In genomic region chr1:153659175-153659534, GRCh38 we compare ENCODE assay signal across 8 cellular contexts. TPM values are rescaled to one million over a fixed set of nuclear protein-coding genes. Genes with fewer than 3 reads are reported as not detected.
DNase-seq lines count a peak whose midpoint lies in the region; ATAC-seq, FAIRE-seq and TF ChIP-seq lines count a peak whose summit lies in the region.

No MANE protein-coding gene starts in this region.

- peak overlapping the region; percentile 76 for H3K27ac Mint-ChIP-seq in T-helper 1 cell treated with Interleukin-12 subunit alpha and Interleukin-12 subunit beta and Interleukin-4 antibody, amounts not matched to agents 30 μg/mL and 1 μg/mL, for 36 hours
- peak overlapping the region; percentile 89 for H3K27ac Mint-ChIP-seq in activated naive CD8-positive, alpha-beta T cell treated with anti-CD3 and anti-CD28 coated beads, Interleukin-2, amount 10 ng/mL, durations not matched to agents 7 days and 5 days

- H3K27me3 ChIP-seq in keratinocyte (ENCODE audit: control insufficient read depth, extremely low read depth, insufficient read depth, low read length): no peaks in the 10 kb centered on the region
- no peaks in the 10 kb centered on the region for H3K27me3 ChIP-seq in suprapubic skin

- H3K36me3 ChIP-seq in keratinocyte (ENCODE audit: control insufficient read depth in 2 of 2, extremely low read depth in 1 of 2, insufficient read depth in 2 of 2, low read length in 2 of 2): peaks cover 14 to 23% of the 10 kb centered on the region in 2 experiments
- peaks cover 37% of the 10 kb centered on the region for H3K36me3 ChIP-seq in suprapubic skin

- DNase-seq in T-helper 1 cell (no peak), keratinocyte (ENCODE audit: low read depth, low spot score) (no peak), suprapubic skin (ENCODE audit: low spot score in 2 of 2) (no peak), SIG-M5 treated with dmso at 0.1 percent for 504 hours (lab: John Stamatoyannopoulos, UW; ENCODE audit: unreplicated experiment) (no peak), NCI-H446 treated with DMSO at 0.1 percent for 48 hours (lab: John Stamatoyannopoulos, UW) (no peak)
- DNase-seq in activated naive CD8-positive, alpha-beta T cell treated with anti-CD3 and anti-CD28 coated beads, Interleukin-2, amount 10 ng/mL, durations not matched to agents 7 days and 5 days: no peak

- no peak for TF ChIP-seq EP300 in suprapubic skin (IDR thresholded peaks at IDR 0.05)

- H3K79me2 ChIP-seq in keratinocyte (ENCODE audit: control insufficient read depth, insufficient read depth, low read length): peaks cover 13% of the 10 kb centered on the region

- H3K9me3 ChIP-seq in keratinocyte (ENCODE audit: control insufficient read depth, low read depth, low read length) (no peaks in the 10 kb centered on the region), suprapubic skin (no peaks in the 10 kb centered on the region)

- no peak for ATAC-seq in activated naive CD8-positive, alpha-beta T cell treated with anti-CD3 and anti-CD28 coated beads, Interleukin-2, amount 10 ng/mL, durations not matched to agents 7 days and 5 days (ENCODE audit: low read depth)
- no peak for ATAC-seq in HG03432 (IDR thresholded peaks at IDR 0.05; ENCODE audit: unreplicated experiment)

- H3K9me3 Mint-ChIP-seq in T-helper 1 cell treated with Interleukin-12 subunit alpha and Interleukin-12 subunit beta and Interleukin-4 antibody, amounts not matched to agents 30 μg/mL and 1 μg/mL, for 36 hours: no peaks in the 10 kb centered on the region
- no peaks in the 10 kb centered on the region for H3K9me3 Mint-ChIP-seq in activated naive CD8-positive, alpha-beta T cell treated with anti-CD3 and anti-CD28 coated beads, Interleukin-2, amount 10 ng/mL, durations not matched to agents 7 days and 5 days

- dilution Hi-C loops in keratinocyte (cut with MboI; ENCODE audit: extremely low pct_ligation_motif_present, low sequenced_read_pairs): no loop called here

- peak overlapping the region; percentile 86 for H3K9ac ChIP-seq in keratinocyte (ENCODE audit: control insufficient read depth, extremely low read depth, insufficient read depth, low read length)

- POLR2A ChIA-PET in activated naive CD8-positive, alpha-beta T cell treated with anti-CD3 and anti-CD28 coated beads, Interleukin-2, amount 10 ng/mL, durations not matched to agents 7 days and 5 days (lab: Charles Lee): interaction anchor here (0.6 to 2.3 kb wide), 11 partner anchors 10 to 331 kb away, joined by 3 to 16 read pairs (median 5); partner anchors contain the start of genes CHTOP, ILF2, INTS3 and RPS27

- H3K4me3 ChIP-seq in keratinocyte (ENCODE audit: control insufficient read depth in 2 of 3, extremely low read depth in 1 of 3, insufficient read depth in 2 of 3, low read depth in 1 of 3, low read length in 3 of 3): peak overlapping the region; percentile 69 to 97 (median 94)
- H3K4me3 ChIP-seq in suprapubic skin: peak overlapping the region; percentile 71

- peaks cover 4% of the 10 kb centered on the region for H3K4me1 ChIP-seq in keratinocyte (ENCODE audit: control insufficient read depth, extremely low read depth, insufficient read depth, low read length)
- H3K4me1 ChIP-seq in suprapubic skin: peaks cover 15% of the 10 kb centered on the region

- H3K4me3 Mint-ChIP-seq in T-helper 1 cell treated with Interleukin-12 subunit alpha and Interleukin-12 subunit beta and Interleukin-4 antibody, amounts not matched to agents 30 μg/mL and 1 μg/mL, for 36 hours: peak overlapping the region; percentile 93
- peak overlapping the region; percentile 95 for H3K4me3 Mint-ChIP-seq in activated naive CD8-positive, alpha-beta T cell treated with anti-CD3 and anti-CD28 coated beads, Interleukin-2, amount 10 ng/mL, durations not matched to agents 7 days and 5 days

- H3K9me1 ChIP-seq in keratinocyte (ENCODE audit: control insufficient read depth, extremely low read depth, insufficient read depth, low read length): no peaks in the 10 kb centered on the region

- H2AFZ ChIP-seq in keratinocyte (ENCODE audit: control insufficient read depth, low read length): peak overlapping the region; percentile 94

- WGBS in suprapubic skin: 43% methylated on average over 8 of the region's 8 CpGs

- H3K27me3 Mint-ChIP-seq in T-helper 1 cell treated with Interleukin-12 subunit alpha and Interleukin-12 subunit beta and Interleukin-4 antibody, amounts not matched to agents 30 μg/mL and 1 μg/mL, for 36 hours (ENCODE audit: low read depth): no peaks in the 10 kb centered on the region
- H3K27me3 Mint-ChIP-seq in activated naive CD8-positive, alpha-beta T cell treated with anti-CD3 and anti-CD28 coated beads, Interleukin-2, amount 10 ng/mL, durations not matched to agents 7 days and 5 days: no peaks in the 10 kb centered on the region

- FAIRE-seq in keratinocyte (lab: Jason Lieb, UNC): no peak

- no peak for TF ChIP-seq POLR2A in suprapubic skin (IDR thresholded peaks at IDR 0.05)

- H4K20me1 ChIP-seq in keratinocyte (ENCODE audit: control insufficient read depth, extremely low read depth, insufficient read depth, low read length): no peaks in the 10 kb centered on the region

- no peak for TF ChIP-seq CTCF in keratinocyte (optimal IDR thresholded peaks at IDR 0.05 in 1 of 3, IDR thresholded peaks at IDR 0.05 in 1 of 3, conservative IDR thresholded peaks at IDR 0.05 in 1 of 3; ENCODE audit: extremely low read depth in 1 of 3, insufficient read depth in 2 of 3, low read length in 3 of 3)
- no peak for TF ChIP-seq CTCF in suprapubic skin (IDR thresholded peaks at IDR 0.05)

- H3K4me1 Mint-ChIP-seq in T-helper 1 cell treated with Interleukin-12 subunit alpha and Interleukin-12 subunit beta and Interleukin-4 antibody, amounts not matched to agents 30 μg/mL and 1 μg/mL, for 36 hours (ENCODE audit: low read depth): peaks cover 16% of the 10 kb centered on the region
- H3K4me1 Mint-ChIP-seq in activated naive CD8-positive, alpha-beta T cell treated with anti-CD3 and anti-CD28 coated beads, Interleukin-2, amount 10 ng/mL, durations not matched to agents 7 days and 5 days: peaks cover 18% of the 10 kb centered on the region

- H3K27ac ChIP-seq in keratinocyte (ENCODE audit: control insufficient read depth, insufficient read depth, low read length) (peak overlapping the region; percentile 80), suprapubic skin (peak overlapping the region; percentile 92)

- H3K4me2 ChIP-seq in keratinocyte (ENCODE audit: control insufficient read depth, extremely low read depth, insufficient read depth, low read depth, low read length): peak overlapping the region; percentile 91

- H3K36me3 Mint-ChIP-seq in T-helper 1 cell treated with Interleukin-12 subunit alpha and Interleukin-12 subunit beta and Interleukin-4 antibody, amounts not matched to agents 30 μg/mL and 1 μg/mL, for 36 hours (ENCODE audit: low read depth): peaks cover 20% of the 10 kb centered on the region
- H3K36me3 Mint-ChIP-seq in activated naive CD8-positive, alpha-beta T cell treated with anti-CD3 and anti-CD28 coated beads, Interleukin-2, amount 10 ng/mL, durations not matched to agents 7 days and 5 days: peaks cover 17% of the 10 kb centered on the region

RNA-seq across cellular contexts. Expression of gene SNAPIN, which starts 0.7 kb away (rescaled TPM):
- total RNA-seq in activated naive CD8-positive, alpha-beta T cell treated with anti-CD3 and anti-CD28 coated beads, Interleukin-2, amount 10 ng/mL, durations not matched to agents 7 days and 5 days: 10 to 100 TPM; 37.9 TPM
- polyA plus RNA-seq in keratinocyte: 48.6 to 52.1 TPM (median 49.4 TPM) in 3 replicates
- 6.2 TPM for polyA plus RNA-seq in keratinocyte (2011; ENCODE audit: low read depth)
- 37.4 and 45.9 TPM in 2 replicates for polyA plus RNA-seq in keratinocyte (2011; cell fraction: cytosol; rRNA removed)
- polyA plus RNA-seq in keratinocyte (2011; cell fraction: nucleus; rRNA removed): 18.8 and 19.4 TPM in 2 replicates
- 24.0 and 38.9 TPM in 2 replicates for polyA plus RNA-seq in keratinocyte (2012; ENCODE audit: low replicate concordance)
- polyA minus RNA-seq in keratinocyte: 12.9 to 20.0 TPM (median 16.7 TPM) in 3 replicates
- polyA minus RNA-seq in keratinocyte (2011; cell fraction: cytosol; rRNA and poly(A)+ RNA removed): 22.8 TPM
- 4.2 and 6.4 TPM in 2 replicates for polyA minus RNA-seq in keratinocyte (2011; cell fraction: nucleus; rRNA and poly(A)+ RNA removed)
- 10 to 100 TPM; 33.6 to 41.1 (median 35.6) TPM for total RNA-seq in suprapubic skin

RNA-seq across cellular contexts. Expression of gene ILF2, which starts 11.6 kb away (rescaled TPM):
- total RNA-seq in activated naive CD8-positive, alpha-beta T cell treated with anti-CD3 and anti-CD28 coated beads, Interleukin-2, amount 10 ng/mL, durations not matched to agents 7 days and 5 days: 100 to 1,000 TPM; 141 to 142 TPM
- 185 to 256 TPM (median 232 TPM) in 3 replicates for polyA plus RNA-seq in keratinocyte
- 32.8 TPM for polyA plus RNA-seq in keratinocyte (2011; ENCODE audit: low read depth)
- polyA plus RNA-seq in keratinocyte (2011; cell fraction: cytosol; rRNA removed): 153 and 238 TPM in 2 replicates
- 130 and 150 TPM in 2 replicates for polyA plus RNA-seq in keratinocyte (2011; cell fraction: nucleus; rRNA removed)
- polyA plus RNA-seq in keratinocyte (2012; ENCODE audit: low replicate concordance): 118 and 148 TPM in 2 replicates
- polyA minus RNA-seq in keratinocyte: 137 to 170 TPM (median 153 TPM) in 3 replicates
- polyA minus RNA-seq in keratinocyte (2011; cell fraction: cytosol; rRNA and poly(A)+ RNA removed): 96.1 TPM
- polyA minus RNA-seq in keratinocyte (2011; cell fraction: nucleus; rRNA and poly(A)+ RNA removed): 41.5 and 67.6 TPM in 2 replicates
- total RNA-seq in suprapubic skin: 100 to 1,000 TPM in 3 of 4 donors, 10 to 100 TPM in 1; 68.2 to 149 (median 127) TPM

RNA-seq across cellular contexts. Expression of gene NPR1, which starts 19.3 kb away (rescaled TPM):
- not detected for total RNA-seq in activated naive CD8-positive, alpha-beta T cell treated with anti-CD3 and anti-CD28 coated beads, Interleukin-2, amount 10 ng/mL, durations not matched to agents 7 days and 5 days
- not detected in 3 replicates for polyA plus RNA-seq in keratinocyte
- polyA plus RNA-seq in keratinocyte (2011; ENCODE audit: low read depth): not detected
- not detected in 2 replicates for polyA plus RNA-seq in keratinocyte (2011; cell fraction: cytosol; rRNA removed)
- polyA plus RNA-seq in keratinocyte (2011; cell fraction: nucleus; rRNA removed): 0.03 TPM in 1 of 2 replicates, not detected in the other
- not detected in 2 replicates for polyA plus RNA-seq in keratinocyte (2012; ENCODE audit: low replicate concordance)
- polyA minus RNA-seq in keratinocyte: not detected in 3 replicates
- 0.96 TPM for polyA minus RNA-seq in keratinocyte (2011; cell fraction: cytosol; rRNA and poly(A)+ RNA removed)
- polyA minus RNA-seq in keratinocyte (2011; cell fraction: nucleus; rRNA and poly(A)+ RNA removed): 0.23 and 0.32 TPM in 2 replicates
- total RNA-seq in suprapubic skin: 10 to 100 TPM in 1 of 4 donors, 1 to 10 TPM in 3; 4.7 to 19.2 (median 6.9) TPM

RNA-seq across cellular contexts. Expression of gene CHTOP, which starts 25.3 kb away (rescaled TPM):
- total RNA-seq in activated naive CD8-positive, alpha-beta T cell treated with anti-CD3 and anti-CD28 coated beads, Interleukin-2, amount 10 ng/mL, durations not matched to agents 7 days and 5 days: 100 to 1,000 TPM in 1 of 2 experiments, 10 to 100 TPM in 1; 98.1 to 105 TPM
- 46.7 to 68.6 TPM (median 56.0 TPM) in 3 replicates for polyA plus RNA-seq in keratinocyte
- polyA plus RNA-seq in keratinocyte (2011; ENCODE audit: low read depth): 23.4 TPM
- polyA plus RNA-seq in keratinocyte (2011; cell fraction: cytosol; rRNA removed): 32.9 and 40.8 TPM in 2 replicates
- polyA plus RNA-seq in keratinocyte (2011; cell fraction: nucleus; rRNA removed): 66.9 and 80.9 TPM in 2 replicates
- polyA plus RNA-seq in keratinocyte (2012; ENCODE audit: low replicate concordance): 52.9 and 54.0 TPM in 2 replicates
- polyA minus RNA-seq in keratinocyte: 12.4 to 35.9 TPM (median 23.4 TPM) in 3 replicates
- 35.3 TPM for polyA minus RNA-seq in keratinocyte (2011; cell fraction: cytosol; rRNA and poly(A)+ RNA removed)
- 22.9 and 31.6 TPM in 2 replicates for polyA minus RNA-seq in keratinocyte (2011; cell fraction: nucleus; rRNA and poly(A)+ RNA removed)
- 10 to 100 TPM; 56.8 to 78.1 (median 58.2) TPM for total RNA-seq in suprapubic skin

RNA-seq across cellular contexts. Expression of gene S100A1, which starts 30.9 kb away (rescaled TPM):
- total RNA-seq in activated naive CD8-positive, alpha-beta T cell treated with anti-CD3 and anti-CD28 coated beads, Interleukin-2, amount 10 ng/mL, durations not matched to agents 7 days and 5 days: not detected
- 0.12 to 0.15 TPM in 2 of 3 replicates, not detected in the other for polyA plus RNA-seq in keratinocyte
- 1.3 TPM for polyA plus RNA-seq in keratinocyte (2011; ENCODE audit: low read depth)
- 0.27 TPM in 1 of 2 replicates, not detected in the other for polyA plus RNA-seq in keratinocyte (2011; cell fraction: cytosol; rRNA removed)
- polyA plus RNA-seq in keratinocyte (2011; cell fraction: nucleus; rRNA removed): not detected in 2 replicates
- 1.1 and 1.4 TPM in 2 replicates for polyA plus RNA-seq in keratinocyte (2012; ENCODE audit: low replicate concordance)
- polyA minus RNA-seq in keratinocyte: not detected in 3 replicates
- polyA minus RNA-seq in keratinocyte (2011; cell fraction: cytosol; rRNA and poly(A)+ RNA removed): not detected
- polyA minus RNA-seq in keratinocyte (2011; cell fraction: nucleus; rRNA and poly(A)+ RNA removed): not detected in 2 replicates
- total RNA-seq in suprapubic skin: 10 to 100 TPM; 17.9 to 33.2 (median 21.1) TPM

Comparison
In these comparisons a context has a peak if more than half of its experiments do, and no peak if none do; other contexts are left out.
1. RNA of gene NPR1, which starts 19.3 kb away (total RNA-seq): 4.7 to 19.2 TPM in suprapubic skin; not detected in activated naive CD8-positive, alpha-beta T cell treated with anti-CD3 and anti-CD28 coated beads, Interleukin-2, amount 10 ng/mL, durations not matched to agents 7 days and 5 days; every median in the first group is over 4 times any median in the second.